ENCODE assay signal across 9 cellular contexts in the genomic region with DNA sequence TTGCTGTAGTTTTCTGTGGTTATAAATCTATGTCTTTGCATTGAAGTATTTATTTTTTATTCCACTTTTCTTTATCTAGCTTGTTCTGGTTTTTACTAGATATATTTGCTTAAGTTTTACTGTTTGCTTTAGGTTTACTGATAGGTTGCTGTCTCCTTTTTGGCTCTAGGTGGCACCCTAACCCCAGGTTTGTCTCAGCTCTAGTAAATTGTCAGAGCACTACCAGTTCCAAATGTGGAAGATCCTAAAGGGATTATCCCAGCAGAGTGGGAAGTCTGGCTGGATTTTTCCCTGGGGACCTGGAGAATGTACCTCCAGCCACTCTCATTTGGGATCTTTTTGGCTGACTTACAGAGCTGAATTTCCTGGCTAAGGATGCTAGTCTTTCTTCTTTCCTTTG.
A peak's percentile ranks its signal among the peaks of the same experiment; 100 is the strongest.
DNase-seq lines count a peak whose midpoint lies in the region; ATAC-seq, FAIRE-seq and TF ChIP-seq lines count a peak whose summit lies in the region.
"Had no signal": no experiment of that assay in that cellular context is flagged by ENCODE, and none has a peak within 500 bp of the region (broad histone marks: within the 10 kb centered on the region; RNA-seq: fewer than 3 reads in every experiment).

No MANE protein-coding gene starts in this region.

- H3K36me3 ChIP-seq in H7 (replicated peaks; ENCODE audit: control insufficient read depth, insufficient read depth, low read length) = no peaks in the 10 kb centered on the region

- peak; percentile 84 for FAIRE-seq in G401.6 (lab: Jason Lieb, UNC)

- no peaks in the 10 kb centered on the region for H3K27me3 Mint-ChIP-seq in activated CD4-positive, alpha-beta T cell treated with anti-CD3 and anti-CD28 coated beads, Interleukin-2, amount 10 ng/mL, durations not matched to agents 24 days and 14 days
- H3K27me3 Mint-ChIP-seq: central memory CD8-positive, alpha-beta T cell had no signal

- no peaks in the 10 kb centered on the region for H3K27me3 ChIP-seq in H7 (ENCODE audit: control insufficient read depth, insufficient read depth, low read length)

- no peaks in the 10 kb centered on the region for H3K9me3 Mint-ChIP-seq in activated CD4-positive, alpha-beta T cell treated with anti-CD3 and anti-CD28 coated beads, Interleukin-2, amount 10 ng/mL, durations not matched to agents 24 days and 14 days
- H3K9me3 Mint-ChIP-seq: central memory CD8-positive, alpha-beta T cell had no signal

- H3K4me3 Mint-ChIP-seq in activated CD4-positive, alpha-beta T cell treated with anti-CD3 and anti-CD28 coated beads, Interleukin-2, amount 10 ng/mL, durations not matched to agents 24 days and 14 days = no peak overlapping the region
- H3K4me3 Mint-ChIP-seq: central memory CD8-positive, alpha-beta T cell had no signal

- no peak overlapping the region for H3K4me3 ChIP-seq in H7 (ENCODE audit: insufficient read depth, low read depth, low read length)

- DNase-seq in H7 = peak; percentile 46
- peak; percentile 3 for DNase-seq in NCI-H2196 treated with DMSO at 0.1 percent for 48 hours (lab: John Stamatoyannopoulos, UW; ENCODE audit: unreplicated experiment)
- peak; percentile 78 for DNase-seq in activated CD4-positive, alpha-beta T cell treated with anti-CD3 and anti-CD28 coated beads, Interleukin-2, amount 10 ng/mL, durations not matched to agents 24 days and 14 days
- peak; percentile 2 for DNase-seq in non-pigmented ciliary epithelial cell (ENCODE audit: low read depth)
- no peak for DNase-seq in omental fat pad (ENCODE audit: low spot score)

- H3K27ac Mint-ChIP-seq in activated CD4-positive, alpha-beta T cell treated with anti-CD3 and anti-CD28 coated beads, Interleukin-2, amount 10 ng/mL, durations not matched to agents 24 days and 14 days = no peak overlapping the region

- H3K36me3 Mint-ChIP-seq in activated CD4-positive, alpha-beta T cell treated with anti-CD3 and anti-CD28 coated beads, Interleukin-2, amount 10 ng/mL, durations not matched to agents 24 days and 14 days (ENCODE audit: low read depth) = no peaks in the 10 kb centered on the region

- no peaks in the 10 kb centered on the region for H3K4me1 Mint-ChIP-seq in activated CD4-positive, alpha-beta T cell treated with anti-CD3 and anti-CD28 coated beads, Interleukin-2, amount 10 ng/mL, durations not matched to agents 24 days and 14 days
- H3K4me1 Mint-ChIP-seq: central memory CD8-positive, alpha-beta T cell had no signal

- intact Hi-C loops in activated CD4-positive, alpha-beta T cell treated with anti-CD3 and anti-CD28 coated beads, Interleukin-2, amount 10 ng/mL, durations not matched to agents 24 days and 14 days (cut with micrococcal nuclease) = loop anchor here (1.0 kb wide), 1 partner anchor 175 kb away; no protein-coding TSS in a partner anchor

- ATAC-seq in esophagus mucosa = peak; percentile 49
- ATAC-seq in omental fat pad (ENCODE audit: low FRiP score) = no peak
- ATAC-seq in HG02840 (IDR thresholded peaks at IDR 0.05; ENCODE audit: low FRiP score, unreplicated experiment) = no peak

- no peak for TF ChIP-seq CTCF in omental fat pad (IDR thresholded peaks at IDR 0.05)
